Comparison of ENCODE assay signal across 7 cellular contexts in the genomic region with DNA sequence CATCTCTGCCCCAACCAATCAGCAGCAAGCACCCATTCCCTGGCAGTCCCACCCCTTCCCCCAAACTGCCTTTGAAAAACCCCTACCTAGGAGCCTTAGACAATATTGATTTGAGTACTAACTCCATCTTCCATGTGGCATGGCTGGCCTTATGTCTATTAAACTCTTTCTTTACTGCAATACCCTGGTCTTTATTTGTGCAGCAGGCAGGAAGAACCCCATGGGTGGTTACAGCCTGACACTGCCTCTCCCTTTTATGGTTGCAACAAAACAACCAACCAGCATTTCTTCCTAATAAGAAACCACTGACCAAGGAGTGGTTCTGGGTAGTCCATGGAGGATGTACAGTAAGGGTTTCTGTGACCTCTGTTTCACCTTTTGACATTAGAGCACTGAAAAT.
"Had no signal": no experiment of that assay in that cellular context is flagged by ENCODE, and none has a peak within 500 bp of the region (broad histone marks: within the 10 kb centered on the region; RNA-seq: fewer than 3 reads in every experiment).

No MANE protein-coding gene starts in this region.

- H3K27ac ChIP-seq: HL-60, KMS-11 had no signal

- H3K4me3 ChIP-seq: K562 had no signal

- H3K27ac Mint-ChIP-seq: IgD-negative memory B cell had no signal

- DNase-seq: IMR-90, KG1 had no signal

- ATAC-seq: K562 had no signal

- H3K36me3 Mint-ChIP-seq: IgD-negative memory B cell had no signal

- H3K4me2 ChIP-seq: KMS-11 had no signal

- H3K9ac ChIP-seq: KMS-11 had no signal

- H3K4me1 Mint-ChIP-seq: IgD-negative memory B cell had no signal

- H3K4me3 Mint-ChIP-seq: IgD-negative memory B cell had no signal

- FAIRE-seq: HTR-8/SVneo, K562 had no signal
